In genomic region chr3:129441782-129442181, GRCh38 we compare ENCODE assay signal across 9 cellular contexts. TPM values are rescaled to one million over a fixed set of nuclear protein-coding genes. Genes with fewer than 3 reads are reported as not detected.
A peak's percentile ranks its signal among the peaks of the same experiment; 100 is the strongest.
DNase-seq lines count a peak whose midpoint lies in the region; ATAC-seq and TF ChIP-seq lines count a peak whose summit lies in the region.
"Had no signal": no experiment of that assay in that cellular context is flagged by ENCODE, and none has a peak within 500 bp of the region (broad histone marks: within the 10 kb centered on the region; RNA-seq: fewer than 3 reads in every experiment).

No MANE protein-coding gene starts in this region.

- intact Hi-C loops in Calu3 (cut with micrococcal nuclease; ENCODE audit: unreplicated experiment): no loop called here
- intact Hi-C loops in natural killer cell (cut with micrococcal nuclease): loop anchor here (2.0 kb wide), 1 partner anchor 451 kb away; the partner anchor contains the start of gene TMCC1

- H3K27ac Mint-ChIP-seq in Calu3 (ENCODE audit: unreplicated experiment) (no peak overlapping the region), natural killer cell (peak overlapping the region; percentile 94 to 98)

- H3K9me3 Mint-ChIP-seq in Calu3 (ENCODE audit: low read depth, unreplicated experiment) (no peaks in the 10 kb centered on the region), natural killer cell (no peaks in the 10 kb centered on the region)

- peak overlapping the region; percentile 95 for H3K4me3 Mint-ChIP-seq in Calu3 (ENCODE audit: low read depth, unreplicated experiment)
- peak overlapping the region; percentile 94 for H3K4me3 Mint-ChIP-seq in natural killer cell

- BruUV-seq in Calu3 (replicated peaks; lab: Mats Ljungman, UMichigan): no TSS peak

- TF ChIP-seq CTCF in Calu3 (IDR thresholded peaks at IDR 0.05; ENCODE audit: unreplicated experiment) (no peak), natural killer cell (IDR thresholded peaks at IDR 0.05) (no peak)

- ATAC-seq in natural killer cell: no peak
- ATAC-seq in GM21723 (IDR thresholded peaks at IDR 0.05; ENCODE audit: unreplicated experiment): no peak

- H3K27ac ChIP-seq in cingulate gyrus (ENCODE audit: low read depth, low read length): peak overlapping the region; percentile 62

- CTCF ChIA-PET in Calu3 (lab: Charles Lee): interaction anchor here (0.9 to 1.4 kb wide), 2 partner anchors 13 to 14 kb away, joined by 3 to 6 read pairs; no protein-coding TSS in a partner anchor

- H3K36me3 Mint-ChIP-seq in Calu3 (ENCODE audit: insufficient read depth, unreplicated experiment) (peaks cover 42% of the 10 kb centered on the region), natural killer cell (peaks cover 4% of the 10 kb centered on the region)

- DNase-seq in Calu3: no peak
- peak; percentile 68 to 80 for DNase-seq in NCI-H446 (lab: John Stamatoyannopoulos, UW)
- DNase-seq in natural killer cell: no peak
- no peak for DNase-seq in stimulated activated CD4-positive, alpha-beta T cell treated with anti-CD3 and anti-CD28 coated beads, Interleukin-4, amount 100 ng/mL, for 24 hours
- no peak for DNase-seq in activated gamma-delta T cell treated with Interleukin-2 at 50 U/mL for 16 hours
- DNase-seq in activated CD4-positive, CD25-positive, alpha-beta regulatory T cell treated with anti-CD3 and anti-CD28 coated beads, Interleukin-2, amount 50 U/mL, for 72 hours: no peak

- H3K27me3 Mint-ChIP-seq in Calu3 (ENCODE audit: unreplicated experiment) (no peaks in the 10 kb centered on the region), natural killer cell (ENCODE audit: low read depth in 2 of 2) (no peaks in the 10 kb centered on the region)

- H3K4me1 Mint-ChIP-seq in Calu3 (ENCODE audit: low read depth, unreplicated experiment) (peaks cover 28% of the 10 kb centered on the region), natural killer cell (peaks cover 43 to 50% of the 10 kb centered on the region in 2 donors)

RNA-seq across cellular contexts. Expression of gene IFT122, which starts 1.8 kb away (rescaled TPM):
- total RNA-seq in Calu3 (2022): 33.5 and 35.5 TPM in 2 replicates
- 10 to 100 TPM; 20.7 to 26.6 (median 23.9) TPM for total RNA-seq in natural killer cell

RNA-seq across cellular contexts. Expression of gene MBD4, which starts 2.0 kb away (rescaled TPM):
- 49.8 and 52.3 TPM in 2 replicates for total RNA-seq in Calu3 (2022)
- 10 to 100 TPM; 46.4 to 55.6 (median 48.0) TPM for total RNA-seq in natural killer cell

RNA-seq across cellular contexts. Expression of gene EFCAB12, which starts 13.3 kb away (rescaled TPM):
- total RNA-seq in Calu3 (2022) (0.42 and 0.54 TPM in 2 replicates), natural killer cell (1 to 10 TPM in 2 of 3 donors, under 1 TPM in 1; 0.94 to 3.3 (median 1.4) TPM)
- total RNA-seq: NCI-H460 had no signal

Comparison
In these comparisons a context has a peak if more than half of its experiments do, and no peak if none do; other contexts are left out.
1. DNase-seq: peak in NCI-H446 (2 of 2); none in Calu3 (single experiment), natural killer cell (single experiment), stimulated activated CD4-positive, alpha-beta T cell treated with anti-CD3 and anti-CD28 coated beads, Interleukin-4, amount 100 ng/mL, for 24 hours (single experiment), activated gamma-delta T cell treated with Interleukin-2 at 50 U/mL for 16 hours (single experiment) and activated CD4-positive, CD25-positive, alpha-beta regulatory T cell treated with anti-CD3 and anti-CD28 coated beads, Interleukin-2, amount 50 U/mL, for 72 hours (single experiment).